In the genomic region with DNA sequence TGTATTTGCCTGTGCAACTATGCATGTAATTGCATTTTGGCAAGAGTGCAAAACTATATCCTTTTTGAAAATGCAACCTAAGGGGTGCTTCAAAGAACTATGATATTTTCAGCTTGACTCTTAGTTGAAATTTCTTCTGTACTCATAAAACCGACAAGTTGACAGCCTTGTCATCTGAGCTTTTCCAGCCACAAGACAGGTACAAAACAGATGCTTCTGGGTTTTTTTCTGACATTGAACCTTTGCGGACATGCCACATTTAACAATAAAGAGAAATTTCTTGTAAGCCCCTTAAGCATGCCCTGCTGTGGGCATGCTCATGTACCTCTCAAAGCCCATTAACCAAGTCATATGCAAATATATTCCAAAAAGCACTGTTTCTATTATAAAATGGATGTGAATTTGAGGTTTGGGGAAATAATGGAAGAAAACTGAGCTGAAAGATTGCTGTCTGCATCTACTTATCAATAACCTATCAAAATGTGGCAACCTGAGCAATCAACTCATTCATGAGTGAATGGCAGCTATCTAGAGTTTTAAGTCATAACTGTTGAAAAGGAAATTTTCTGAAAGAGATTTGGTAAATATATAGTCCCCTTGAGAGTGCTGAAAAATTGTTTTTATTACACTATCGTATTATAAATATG, we compare ENCODE assay signal across 26 cellular contexts.
"Had no signal": no experiment of that assay in that cellular context is flagged by ENCODE, and none has a peak within 500 bp of the region (broad histone marks: within the 10 kb centered on the region; RNA-seq: fewer than 3 reads in every experiment).

No MANE protein-coding gene starts in this region.

- H3K27ac ChIP-seq: stomach, suprapubic skin, testis, thoracic aorta, thyroid gland, tibial artery, tibial nerve, transverse colon, upper lobe of left lung, upper lobe of right lung, uterus, vagina had no signal

- H3K4me1 ChIP-seq: suprapubic skin, testis, tibial artery, tibial nerve, transverse colon, upper lobe of left lung, upper lobe of right lung, uterus, vagina had no signal

- H3K9me3 ChIP-seq: suprapubic skin, testis, thoracic aorta, thyroid gland, tibial artery, tibial nerve, transverse colon, upper lobe of left lung, upper lobe of right lung, uterus, vagina had no signal

- DNase-seq: stimulated activated CD4-positive, alpha-beta T cell treated with anti-CD3 and anti-CD28 coated beads, Interleukin-2, amount 100 ng/mL, for 48 hours; stimulated activated CD4-positive, alpha-beta T cell treated with anti-CD3 and anti-CD28 coated beads, Interleukin-4, amount 100 ng/mL, for 1 hour; stimulated activated CD4-positive, alpha-beta T cell treated with anti-CD3 and anti-CD28 coated beads, Interleukin-4, amount 100 ng/mL, for 24 hours; stimulated activated CD4-positive, alpha-beta T cell treated with anti-CD3 and anti-CD28 coated beads, Interleukin-4, amount 100 ng/mL, for 4 hours; stimulated activated CD8-positive, alpha-beta memory T cell treated with anti-CD3 and anti-CD28 coated beads, Interleukin-4, amount 100 ng/mL, for 48 hours; stimulated activated naive B cell treated with anti-CD40 and anti-IgM and Interleukin-4, amounts not matched to agents 10 μg/mL and 1 μg/mL and 100 μg/mL, for 72 hours; stimulated activated naive CD4-positive, alpha-beta T cell; stimulated activated naive CD4-positive, alpha-beta T cell treated with Interleukin-2 at 50 U/mL for 16 hours; stimulated activated naive CD8-positive, alpha-beta T cell treated with anti-CD3 and anti-CD28 coated beads, Interleukin-15, amount 100 ng/mL, for 72 hours; stimulated activated naive CD8-positive, alpha-beta T cell treated with anti-CD3 and anti-CD28 coated beads, Interleukin-15, Interleukin-2, amounts not matched to agents 100 U/mL and 50 U/mL, for 24 hours; stomach; substantia nigra; testis; thyroid gland; tibial artery; transverse colon; trophoblast cell; upper lobe of left lung; upper lobe of right lung; uterus had no signal

- H3K4me3 ChIP-seq: stomach, suprapubic skin, testis, thoracic aorta, thyroid gland, tibial artery, tibial nerve, transverse colon, upper lobe of left lung, upper lobe of right lung, uterus, vagina had no signal

- H3K36me3 ChIP-seq: stomach, suprapubic skin, thoracic aorta, thyroid gland, tibial artery, tibial nerve, transverse colon, upper lobe of left lung, upper lobe of right lung, uterus, vagina had no signal

- H3K27me3 ChIP-seq: stomach, suprapubic skin, testis, thyroid gland, tibial artery, tibial nerve, transverse colon, upper lobe of left lung, upper lobe of right lung, uterus, vagina had no signal

- ATAC-seq: stimulated activated effector memory CD8-positive, alpha-beta T cell treated with anti-CD3 and anti-CD28 coated beads, Interleukin-12 subunit alpha, Interleukin-12 subunit beta, amount 100 ng/mL, for 72 hours; stimulated activated memory B cell treated with anti-CD40 and anti-IgM and Interleukin-4, amounts not matched to agents 10 μg/mL and 1 μg/mL and 100 μg/mL, for 72 hours; stimulated activated naive B cell treated with anti-CD40 and anti-IgM and Interleukin-4, amounts not matched to agents 10 μg/mL and 1 μg/mL and 100 μg/mL, for 72 hours; stimulated activated naive CD8-positive, alpha-beta T cell treated with anti-CD3 and anti-CD28 coated beads, Interleukin-15, amount 100 ng/mL, for 72 hours; stimulated activated naive CD8-positive, alpha-beta T cell treated with anti-CD3 and anti-CD28 coated beads, Interleukin-15, Interleukin-2, amounts not matched to agents 100 U/mL and 50 U/mL, for 24 hours; upper lobe of right lung had no signal
